8 cellular contexts compared by ENCODE assay signal in genomic region chr7:98836811-98837631, GRCh38. TPM values are rescaled to one million over a fixed set of nuclear protein-coding genes. Genes with fewer than 3 reads are reported as not detected.
DNase-seq lines count a peak whose midpoint lies in the region; ATAC-seq and TF ChIP-seq lines count a peak whose summit lies in the region.

No MANE protein-coding gene starts in this region.

- intact Hi-C loops in naive thymus-derived CD4-positive, alpha-beta T cell (cut with micrococcal nuclease), result no loop called here

- H3K36me3 Mint-ChIP-seq in naive thymus-derived CD4-positive, alpha-beta T cell, result no peaks in the 10 kb centered on the region

- H3K9me3 ChIP-seq in OCI-LY1 (ENCODE audit: low read length), result no peaks in the 10 kb centered on the region
- no peaks in the 10 kb centered on the region for H3K9me3 ChIP-seq in ectodermal cell (ENCODE audit: control insufficient read depth, low read length)
- H3K9me3 ChIP-seq in naive thymus-derived CD4-positive, alpha-beta T cell (ENCODE audit: control insufficient read depth in 2 of 3, low read length in 3 of 3), result no peaks in the 10 kb centered on the region

- ATAC-seq in HG03045 (IDR thresholded peaks at IDR 0.05; ENCODE audit: unreplicated experiment), result no peak
- ATAC-seq in naive thymus-derived CD4-positive, alpha-beta T cell, result no peak
- no peak for ATAC-seq in GM21390 (IDR thresholded peaks at IDR 0.05; ENCODE audit: unreplicated experiment)

- no peak overlapping the region for H3K9ac ChIP-seq in OCI-LY1 (ENCODE audit: low read length)

- no peak overlapping the region for H3K4me3 Mint-ChIP-seq in naive thymus-derived CD4-positive, alpha-beta T cell

- POLR2A ChIA-PET in naive thymus-derived CD4-positive, alpha-beta T cell (lab: Charles Lee), result no interaction called here

- peak; percentile 97 for TF ChIP-seq CTCF in OCI-LY1 (IDR thresholded peaks at IDR 0.05; ENCODE audit: low read length)

- no peak overlapping the region for H3K4me2 ChIP-seq in OCI-LY1 (ENCODE audit: low read length)

- H3K27me3 ChIP-seq in OCI-LY1 (ENCODE audit: insufficient read depth, low read length) (no peaks in the 10 kb centered on the region), ectodermal cell (ENCODE audit: control insufficient read depth, insufficient read depth, low read length, poor library complexity, severe bottlenecking) (no peaks in the 10 kb centered on the region)
- H3K27me3 ChIP-seq in naive thymus-derived CD4-positive, alpha-beta T cell (ENCODE audit: control insufficient read depth in 2 of 2, insufficient read depth in 2 of 2, low read length in 2 of 2), result no peaks in the 10 kb centered on the region

- H4K20me1 ChIP-seq in OCI-LY1 (ENCODE audit: insufficient read depth, low read length), result no peaks in the 10 kb centered on the region

- H3K9me2 ChIP-seq in OCI-LY1 (ENCODE audit: low read depth, low read length), result no peaks in the 10 kb centered on the region

- H3K4me3 ChIP-seq in OCI-LY1 (ENCODE audit: low read depth, low read length, poor library complexity, severe bottlenecking), result no peak overlapping the region
- H3K4me3 ChIP-seq in ectodermal cell (ENCODE audit: insufficient read depth, low read depth, low read length), result no peak overlapping the region
- no peak overlapping the region for H3K4me3 ChIP-seq in naive thymus-derived CD4-positive, alpha-beta T cell (ENCODE audit: low read length)

- H3K4me1 Mint-ChIP-seq in naive thymus-derived CD4-positive, alpha-beta T cell, result no peaks in the 10 kb centered on the region

- H3K27ac Mint-ChIP-seq in naive thymus-derived CD4-positive, alpha-beta T cell, result no peak overlapping the region

- DNase-seq in Daoy (ENCODE audit: low read depth) (peak; percentile 81), HuH-7 (ENCODE audit: low spot score) (peak; percentile 79), renal cortical epithelial cell (ENCODE audit: low read depth) (peak; percentile 59)
- DNase-seq in naive thymus-derived CD4-positive, alpha-beta T cell, result no peak

- H3K36me3 ChIP-seq in OCI-LY1 (ENCODE audit: insufficient read depth, low read length), result no peaks in the 10 kb centered on the region
- no peaks in the 10 kb centered on the region for H3K36me3 ChIP-seq in ectodermal cell (ENCODE audit: control insufficient read depth, insufficient read depth, low read length)
- H3K36me3 ChIP-seq in naive thymus-derived CD4-positive, alpha-beta T cell (ENCODE audit: control insufficient read depth in 2 of 3, insufficient read depth in 3 of 3, low read length in 3 of 3), result no peaks in the 10 kb centered on the region

- H3K4me1 ChIP-seq in OCI-LY1 (ENCODE audit: insufficient read depth, low read length, severe bottlenecking), result no peaks in the 10 kb centered on the region
- peaks cover 13% of the 10 kb centered on the region for H3K4me1 ChIP-seq in ectodermal cell (ENCODE audit: control insufficient read depth, insufficient read depth, low read length)
- H3K4me1 ChIP-seq in naive thymus-derived CD4-positive, alpha-beta T cell (ENCODE audit: control insufficient read depth in 2 of 2, insufficient read depth in 2 of 2, low read length in 2 of 2), result no peaks in the 10 kb centered on the region

- H3K27me3 Mint-ChIP-seq in naive thymus-derived CD4-positive, alpha-beta T cell, result peaks cover 0 to 20% (median 4%) of the 10 kb centered on the region in 5 donors

- CTCF ChIA-PET in naive thymus-derived CD4-positive, alpha-beta T cell (lab: Charles Lee), result no interaction called here

- H3F3A ChIP-seq in OCI-LY1 (ENCODE audit: insufficient read depth, low read length), result no peaks in the 10 kb centered on the region

- WGBS in ectodermal cell, 2 experiments, result 14 to 17% methylated on average over 10 of the region's 10 CpGs

- H3K27ac ChIP-seq in OCI-LY1 (ENCODE audit: low read depth, low read length, poor library complexity, severe bottlenecking) (no peak overlapping the region), ectodermal cell (ENCODE audit: insufficient read depth, low read depth, low read length, poor library complexity, severe bottlenecking) (peak overlapping the region; percentile 62)
- no peak overlapping the region for H3K27ac ChIP-seq in naive thymus-derived CD4-positive, alpha-beta T cell (ENCODE audit: low read depth, low read length)

- H3K79me2 ChIP-seq in OCI-LY1 (ENCODE audit: insufficient read depth, low read length), result no peaks in the 10 kb centered on the region

- no peaks in the 10 kb centered on the region for H3K9me3 Mint-ChIP-seq in naive thymus-derived CD4-positive, alpha-beta T cell

- no peak overlapping the region for H2AFZ ChIP-seq in OCI-LY1 (ENCODE audit: low read length)

RNA-seq across cellular contexts. Expression of gene TMEM130, which starts 32.8 kb away (rescaled TPM):
- 3.3 TPM in 1 of 2 replicates, not detected in the other for total RNA-seq in Daoy (2014; rRNA removed; shearing (Covaris generic))
- 3.5 TPM for polyA plus RNA-seq in ectodermal cell (2013, experiment 1 of 4)
- 3.8 TPM for polyA plus RNA-seq in ectodermal cell (2013, experiment 2 of 4)
- polyA plus RNA-seq in ectodermal cell (2013, experiment 3 of 4), result 4.5 TPM
- polyA plus RNA-seq in ectodermal cell (2013, experiment 4 of 4), result 4.5 TPM
- 0.60 TPM in 1 of 2 replicates, not detected in the other for total RNA-seq in renal cortical epithelial cell
- not detected for total RNA-seq in naive thymus-derived CD4-positive, alpha-beta T cell
- polyA plus RNA-seq in naive thymus-derived CD4-positive, alpha-beta T cell, result not detected

RNA-seq across cellular contexts. Expression of gene TRRAP, which starts 41.3 kb away (rescaled TPM):
- total RNA-seq in Daoy (2014; rRNA removed; shearing (Covaris generic)), result 14.4 and 17.9 TPM in 2 replicates
- 35.9 TPM for polyA plus RNA-seq in ectodermal cell (2013, experiment 1 of 4)
- polyA plus RNA-seq in ectodermal cell (2013, experiment 2 of 4), result 44.2 TPM
- 29.1 TPM for polyA plus RNA-seq in ectodermal cell (2013, experiment 3 of 4)
- 35.8 TPM for polyA plus RNA-seq in ectodermal cell (2013, experiment 4 of 4)
- total RNA-seq in renal cortical epithelial cell, result 9.9 and 54.0 TPM in 2 replicates
- 10 to 100 TPM; 59.1 to 72.3 (median 66.8) TPM for total RNA-seq in naive thymus-derived CD4-positive, alpha-beta T cell
- 1 to 10 TPM; 3.2 to 7.7 TPM for polyA plus RNA-seq in naive thymus-derived CD4-positive, alpha-beta T cell

Comparison
In these comparisons a context has a peak if more than half of its experiments do, and no peak if none do; other contexts are left out.
1. DNase-seq: peak in Daoy (single experiment), HuH-7 (single experiment) and renal cortical epithelial cell (single experiment); none in naive thymus-derived CD4-positive, alpha-beta T cell (0 of 9).